In the genomic region with DNA sequence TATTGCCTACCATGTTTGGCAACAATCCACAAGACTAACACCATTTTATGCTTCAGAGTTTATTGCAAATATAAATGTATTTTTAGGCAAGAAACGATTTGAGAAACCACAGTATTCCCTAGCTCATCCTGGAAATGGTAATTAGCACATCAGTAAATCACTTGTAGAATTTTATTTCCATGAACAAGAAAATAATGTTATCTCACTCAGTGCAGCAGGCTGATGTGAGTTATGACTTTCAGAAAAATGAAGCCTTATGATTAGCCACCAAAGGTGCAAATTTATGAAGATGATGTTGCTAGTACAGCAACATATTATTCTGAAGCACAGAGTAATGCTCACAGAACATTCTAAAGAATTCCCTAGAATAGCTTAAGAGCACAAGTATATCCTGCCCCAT, we compare ENCODE assay signal across 25 cellular contexts.
"Had no signal": no experiment of that assay in that cellular context is flagged by ENCODE, and none has a peak within 500 bp of the region (broad histone marks: within the 10 kb centered on the region; RNA-seq: fewer than 3 reads in every experiment).

No MANE protein-coding gene starts in this region.

- DNase-seq: cortex of kidney; effector CD8-positive, alpha-beta T cell; effector memory CD8-positive, alpha-beta T cell; endodermal cell; erythroblast; esophagus squamous epithelium; foreskin fibroblast; foreskin melanocyte; gastrocnemius medialis; glutamatergic neuron; head of caudate nucleus; heart right ventricle; hippocampal formation; left cardiac atrium; left lung; left ventricle myocardium superior; lower lobe of right lung; mesenchymal stem cell; mucosa of descending colon; naive B cell; naive thymus-derived CD8-positive, alpha-beta T cell had no signal

- H3K9me3 Mint-ChIP-seq: effector memory CD8-positive, alpha-beta T cell had no signal

- ATAC-seq: effector memory CD8-positive, alpha-beta T cell; esophagus mucosa; gastrocnemius medialis; heart right ventricle; left cardiac atrium; left lung; left ventricle myocardium superior; lower lobe of right lung; mucosa of descending colon; naive thymus-derived CD8-positive, alpha-beta T cell had no signal

- H3K4me1 ChIP-seq: esophagus squamous epithelium, gastrocnemius medialis, heart right ventricle, left lung, lower lobe of right lung had no signal

- H3K27me3 ChIP-seq: esophagus squamous epithelium, gastrocnemius medialis, heart right ventricle, left lung had no signal

- H3K4me1 Mint-ChIP-seq: endodermal cell; naive B cell; naive thymus-derived CD8-positive, alpha-beta T cell had no signal

- H3K4me3 ChIP-seq: esophagus squamous epithelium, gastrocnemius medialis, heart right ventricle, left lung, lower lobe of right lung, mucosa of descending colon had no signal

- H3K9me3 ChIP-seq: esophagus squamous epithelium, gastrocnemius medialis, lower lobe of right lung had no signal

- H3K27ac ChIP-seq: epithelial cell of prostate, esophagus squamous epithelium, gastrocnemius medialis, heart right ventricle, left lung, lower lobe of right lung had no signal

- H3K36me3 ChIP-seq: esophagus squamous epithelium, gastrocnemius medialis, heart right ventricle, left lung, lower lobe of right lung had no signal

- H3K4me3 Mint-ChIP-seq: dendritic cell treated with granulocyte-macrophage colony-stimulating factor and Interleukin-4, amounts not matched to agents 40 ng/mL and 50 ng/mL, for 4 days; effector memory CD8-positive, alpha-beta T cell; endodermal cell; mesothelial cell of epicardium; naive B cell; naive thymus-derived CD8-positive, alpha-beta T cell had no signal

- H3K36me3 Mint-ChIP-seq: mesothelial cell of epicardium, naive B cell had no signal

- H3K27ac Mint-ChIP-seq: dendritic cell treated with granulocyte-macrophage colony-stimulating factor and Interleukin-4, amounts not matched to agents 40 ng/mL and 50 ng/mL, for 4 days; effector memory CD8-positive, alpha-beta T cell; endodermal cell; mesothelial cell of epicardium; naive B cell; naive thymus-derived CD8-positive, alpha-beta T cell had no signal

- H3K27me3 Mint-ChIP-seq: dendritic cell treated with granulocyte-macrophage colony-stimulating factor and Interleukin-4, amounts not matched to agents 40 ng/mL and 50 ng/mL, for 4 days; effector memory CD8-positive, alpha-beta T cell; naive B cell had no signal
